Comparison of ENCODE assay signal across 12 cellular contexts in the genomic region with DNA sequence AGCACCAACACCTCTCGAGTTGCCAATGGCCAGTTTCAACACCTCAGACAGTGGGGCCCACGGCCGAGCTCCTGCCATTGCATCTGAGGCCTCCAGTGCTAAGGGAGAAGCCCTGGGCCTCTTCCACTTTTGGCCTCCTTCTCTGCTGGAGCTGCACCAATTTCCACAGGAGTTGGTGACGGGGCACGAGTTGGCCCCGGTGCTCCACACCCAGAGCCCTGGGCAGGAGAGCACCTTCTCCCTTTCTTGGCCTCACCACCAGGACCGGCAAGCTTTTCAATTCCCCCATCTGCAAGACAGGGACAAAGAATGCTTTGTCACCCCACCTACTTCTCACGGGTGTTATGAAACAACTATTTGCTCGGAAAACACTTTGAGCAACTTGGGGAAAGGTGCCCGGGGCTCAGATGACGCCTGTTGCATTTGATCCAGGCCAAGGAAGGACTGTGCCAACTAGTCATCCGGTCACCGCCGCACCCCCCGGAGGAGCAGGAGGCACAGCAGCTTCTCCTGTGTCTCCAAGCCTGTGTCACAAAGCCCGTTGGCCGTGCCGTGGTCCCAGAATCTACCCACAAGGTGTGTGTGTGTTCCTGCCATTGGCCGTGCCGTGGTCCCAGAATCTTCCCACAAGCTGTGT. TPM values are rescaled to one million over a fixed set of nuclear protein-coding genes. Genes with fewer than 3 reads are reported as not detected.
DNase-seq lines count a peak whose midpoint lies in the region; ATAC-seq and TF ChIP-seq lines count a peak whose summit lies in the region.
"Had no signal": no experiment of that assay in that cellular context is flagged by ENCODE, and none has a peak within 500 bp of the region (broad histone marks: within the 10 kb centered on the region; RNA-seq: fewer than 3 reads in every experiment).

No MANE protein-coding gene starts in this region.

- peak overlapping the region; percentile 31 to 76 (median 71) for H3K9ac ChIP-seq in subcutaneous abdominal adipose tissue (ENCODE audit: low read length in 5 of 5)

- H3K9me3 ChIP-seq in MG63 (no peaks in the 10 kb centered on the region), subcutaneous abdominal adipose tissue (ENCODE audit: control insufficient read depth in 5 of 5, low read length in 5 of 5) (no peaks in the 10 kb centered on the region)
- H3K9me3 ChIP-seq: testis had no signal

- DNase-seq in MG63 (peak; percentile 39), astrocyte of the hippocampus (ENCODE audit: low read depth, low spot score) (peak; percentile 32), left colon (peak; percentile 80 to 89), HUDEP-2 (lab: John Stamatoyannopoulos, UW; ENCODE audit: unreplicated experiment in 76 of 76) (no peak), osteocyte (ENCODE audit: extremely low spot score, unreplicated experiment) (no peak), islet precursor cell (no peak)
- DNase-seq: activated CD4-positive, alpha-beta T cell treated with anti-CD3 and anti-CD28 coated beads, Interleukin-2, amount 50 U/mL, for 1 hour; effector memory CD4-positive, alpha-beta T cell; testis had no signal

- TF ChIP-seq CTCF in osteocyte (IDR thresholded peaks at IDR 0.05) = no peak

- H3K4me3 Mint-ChIP-seq in osteocyte (ENCODE audit: unreplicated experiment) = no peak overlapping the region

- peak overlapping the region; percentile 99 for H3K27ac ChIP-seq in subcutaneous abdominal adipose tissue (ENCODE audit: low read depth, low read length)

- H3K27me3 ChIP-seq in MG63 (no peaks in the 10 kb centered on the region), subcutaneous abdominal adipose tissue (ENCODE audit: control insufficient read depth in 5 of 5, insufficient read depth in 4 of 5, low read length in 5 of 5) (peaks cover 0 to 3% (median 0%) of the 10 kb centered on the region in 5 donors)
- H3K27me3 ChIP-seq: testis had no signal

- H3K27me3 Mint-ChIP-seq in osteocyte (ENCODE audit: unreplicated experiment) = no peaks in the 10 kb centered on the region

- intact Hi-C loops in left colon (cut with DNase I, micrococcal nuclease) = no loop called here

- H3K4me3 ChIP-seq in MG63 (no peak overlapping the region), subcutaneous abdominal adipose tissue (ENCODE audit: low read depth in 1 of 5, low read length in 5 of 5) (peak overlapping the region in 1 of 5 donors; percentile 26)
- H3K4me3 ChIP-seq: testis had no signal

- peaks cover 36% of the 10 kb centered on the region for H3K4me1 Mint-ChIP-seq in osteocyte (ENCODE audit: unreplicated experiment)

- peak; percentile 73 for ATAC-seq in left colon
- no peak for ATAC-seq in GM18511 (IDR thresholded peaks at IDR 0.05; ENCODE audit: unreplicated experiment)
- ATAC-seq: HCT116 had no signal

- no peak overlapping the region for H3K27ac Mint-ChIP-seq in osteocyte (ENCODE audit: unreplicated experiment)

- peaks cover 39 to 75% (median 71%) of the 10 kb centered on the region in 5 donors for H3K4me1 ChIP-seq in subcutaneous abdominal adipose tissue (ENCODE audit: control insufficient read depth in 5 of 5, insufficient read depth in 5 of 5, low read length in 5 of 5)

- no peaks in the 10 kb centered on the region for H3K36me3 ChIP-seq in MG63
- H3K36me3 ChIP-seq in subcutaneous abdominal adipose tissue (ENCODE audit: control insufficient read depth in 5 of 5, insufficient read depth in 5 of 5, low read length in 5 of 5) = no peaks in the 10 kb centered on the region

- H3K9me3 Mint-ChIP-seq in osteocyte (ENCODE audit: unreplicated experiment) = no peaks in the 10 kb centered on the region

- H3K36me3 Mint-ChIP-seq in osteocyte (ENCODE audit: unreplicated experiment) = no peaks in the 10 kb centered on the region

RNA-seq across cellular contexts. Expression of a gene that starts 55.2 kb away (rescaled TPM):
- 132 and 183 TPM in 2 replicates for total RNA-seq in MG63 (2014; rRNA removed; shearing (Covaris generic); ENCODE audit: low replicate concordance)
- 100 to 1,000 TPM in 1 of 2 donors, 10 to 100 TPM in 1; 84.6 to 108 TPM for total RNA-seq in left colon
- total RNA-seq in osteocyte = 99.1 and 100 TPM in 2 replicates

Comparison
In these comparisons a context has a peak if more than half of its experiments do, and no peak if none do; other contexts are left out.
1. DNase-seq: peak in MG63 (single experiment), astrocyte of the hippocampus (single experiment) and left colon (2 of 2); none in HUDEP-2 (0 of 76), osteocyte (single experiment) and islet precursor cell (single experiment).